10 cellular contexts compared by ENCODE assay signal in the genomic region with DNA sequence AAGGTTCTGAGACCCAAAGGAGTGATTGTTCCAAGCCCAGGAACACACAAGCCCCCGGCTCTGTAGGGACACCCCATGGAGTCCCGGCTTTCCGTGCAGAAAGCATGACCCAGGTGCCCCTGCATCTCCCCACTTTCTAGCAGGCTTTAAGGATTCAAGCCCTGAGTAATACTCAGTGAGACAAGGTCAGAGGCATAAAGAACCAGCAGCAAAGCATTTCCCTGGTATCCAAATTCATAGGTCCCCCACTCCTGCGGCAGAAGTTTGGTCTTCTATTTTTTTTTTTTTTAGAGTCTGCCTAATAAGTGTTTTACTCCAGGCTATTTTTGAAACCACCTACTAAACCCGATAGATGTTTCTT. TPM values are rescaled to one million over a fixed set of nuclear protein-coding genes. Genes with fewer than 3 reads are reported as not detected.
A peak's percentile ranks its signal among the peaks of the same experiment; 100 is the strongest.
DNase-seq lines count a peak whose midpoint lies in the region; ATAC-seq and TF ChIP-seq lines count a peak whose summit lies in the region.
"Had no signal": no experiment of that assay in that cellular context is flagged by ENCODE, and none has a peak within 500 bp of the region (broad histone marks: within the 10 kb centered on the region; RNA-seq: fewer than 3 reads in every experiment).

No MANE protein-coding gene starts in this region.

- intact Hi-C loops in breast epithelium (cut with DNase I; ENCODE audit: low total_unique reads) (no loop called here), MCF 10A (cut with micrococcal nuclease) (no loop called here), Right ventricle myocardium superior (cut with DNase I) (no loop called here)

- H3K4me1 Mint-ChIP-seq in MCF 10A (ENCODE audit: insufficient read depth, unreplicated experiment) = peaks cover 5% of the 10 kb centered on the region

- ATAC-seq in Right ventricle myocardium superior (ENCODE audit: poor library complexity) = peak; percentile 16

- H3K4me3 ChIP-seq in breast epithelium (peak overlapping the region; percentile 17 to 47 (median 18)), osteoblast (ENCODE audit: insufficient read depth, low read length) (peak overlapping the region; percentile 65)

- POLR2A ChIA-PET in MCF 10A (lab: Yijun Ruan, JAX) = interaction anchor here (0.6 to 2.3 kb wide), 2 partner anchors 17 to 1029 kb away, joined by 3 to 10 read pairs; a partner anchor contains a TSS

- H3K9me3 ChIP-seq in breast epithelium (no peaks in the 10 kb centered on the region), osteoblast (ENCODE audit: low read depth, low read length) (no peaks in the 10 kb centered on the region)

- BruUV-seq in MCF 10A (replicated peaks; lab: Mats Ljungman, UMichigan) = no TSS peak

- H3K27ac ChIP-seq in breast epithelium = peak overlapping the region in 1 of 2 donors; percentile 57
- H3K27ac ChIP-seq in osteoblast (ENCODE audit: low read depth, low read length) = peak overlapping the region; percentile 22

- H3K4me3 Mint-ChIP-seq in MCF 10A (ENCODE audit: unreplicated experiment) = no peak overlapping the region

- H3K27ac Mint-ChIP-seq in MCF 10A (ENCODE audit: low read depth, unreplicated experiment) = no peak overlapping the region

- H3K27me3 Mint-ChIP-seq in MCF 10A (ENCODE audit: insufficient read depth, unreplicated experiment) = no peaks in the 10 kb centered on the region

- TF ChIP-seq CTCF in breast epithelium (IDR thresholded peaks at IDR 0.05) (no peak), MCF 10A (IDR thresholded peaks at IDR 0.05; ENCODE audit: unreplicated experiment) (no peak), osteoblast (IDR thresholded peaks at IDR 0.05; ENCODE audit: extremely low read depth, low read depth, low read length) (no peak)

- peaks cover 54% of the 10 kb centered on the region for H3K79me2 ChIP-seq in osteoblast (ENCODE audit: insufficient read depth, low read length)

- H3K4me1 ChIP-seq in breast epithelium (no peaks in the 10 kb centered on the region), osteoblast (ENCODE audit: insufficient read depth, low read length) (peaks cover 31% of the 10 kb centered on the region)

- H3K27me3 ChIP-seq in breast epithelium (no peaks in the 10 kb centered on the region), osteoblast (ENCODE audit: insufficient read depth, low read length) (no peaks in the 10 kb centered on the region)

- H3K9me3 Mint-ChIP-seq in MCF 10A (ENCODE audit: unreplicated experiment) = no peaks in the 10 kb centered on the region

- DNase-seq in breast epithelium (ENCODE audit: low spot score in 2 of 2) (no peak), MCF 10A (ENCODE audit: unreplicated experiment) (no peak), Right ventricle myocardium superior (no peak), osteoblast (ENCODE audit: insufficient read length, low spot score, missing footprints) (no peak), NCI-H1417 (lab: John Stamatoyannopoulos, UW) (no peak), HUDEP-2 (lab: John Stamatoyannopoulos, UW; ENCODE audit: unreplicated experiment in 76 of 76) (no peak), NCI-H1105 (lab: John Stamatoyannopoulos, UW) (no peak), hepatic stellate cell (ENCODE audit: low spot score) (no peak)
- DNase-seq: AML-193, NCI-H2107 had no signal

- peak overlapping the region; percentile 49 for H2AFZ ChIP-seq in osteoblast (ENCODE audit: low read length)

- H3K4me2 ChIP-seq in osteoblast (ENCODE audit: insufficient read depth, low read length) = peak overlapping the region; percentile 84

- H3K36me3 ChIP-seq in breast epithelium (no peaks in the 10 kb centered on the region), osteoblast (ENCODE audit: insufficient read depth, low read length) (no peaks in the 10 kb centered on the region)

- CTCF ChIA-PET in MCF 10A (lab: Yijun Ruan, JAX) = no interaction called here

- peaks cover 4% of the 10 kb centered on the region for H3K36me3 Mint-ChIP-seq in MCF 10A (ENCODE audit: insufficient read depth, unreplicated experiment)

- no peak for TF ChIP-seq POLR2A in breast epithelium (IDR thresholded peaks at IDR 0.05)

- H4K20me1 ChIP-seq in osteoblast (ENCODE audit: insufficient read depth, low read length) = no peaks in the 10 kb centered on the region

RNA-seq across cellular contexts. Expression of a gene that starts 16.3 kb away (rescaled TPM):
- total RNA-seq in breast epithelium = 10 to 100 TPM; 12.3 to 18.3 (median 16.4) TPM
- 9.7 and 11.7 TPM in 2 replicates for total RNA-seq in MCF 10A (2022)
- total RNA-seq in Right ventricle myocardium superior = 24.0 TPM
- total RNA-seq in osteoblast = 8.5 and 10.5 TPM in 2 replicates

RNA-seq across cellular contexts. Expression of a gene that starts 18.0 kb away (rescaled TPM):
- total RNA-seq in breast epithelium = 10 to 100 TPM; 21.3 to 32.9 (median 22.9) TPM
- total RNA-seq in MCF 10A (2022) = 19.8 and 20.6 TPM in 2 replicates
- 81.5 TPM for total RNA-seq in Right ventricle myocardium superior
- 8.3 and 10.3 TPM in 2 replicates for total RNA-seq in osteoblast
